In genomic region chr11:8721740-8722139, GRCh38 we compare ENCODE assay signal across 12 cellular contexts. TPM values are rescaled to one million over a fixed set of nuclear protein-coding genes. Genes with fewer than 3 reads are reported as not detected.
A peak's percentile ranks its signal among the peaks of the same experiment; 100 is the strongest.
DNase-seq lines count a peak whose midpoint lies in the region; ATAC-seq and TF ChIP-seq lines count a peak whose summit lies in the region.
"Had no signal": no experiment of that assay in that cellular context is flagged by ENCODE, and none has a peak within 500 bp of the region (broad histone marks: within the 10 kb centered on the region; RNA-seq: fewer than 3 reads in every experiment).

No MANE protein-coding gene starts in this region.

- TF ChIP-seq POLR2A in gastroesophageal sphincter (IDR thresholded peaks at IDR 0.05): no peak

- TF ChIP-seq EP300 in gastroesophageal sphincter (IDR thresholded peaks at IDR 0.05): no peak

- ATAC-seq in gastroesophageal sphincter (no peak), HG02610 (IDR thresholded peaks at IDR 0.05; ENCODE audit: unreplicated experiment) (no peak), HG03521 (IDR thresholded peaks at IDR 0.05; ENCODE audit: unreplicated experiment) (no peak), GM19351 (IDR thresholded peaks at IDR 0.05; ENCODE audit: unreplicated experiment) (no peak)

- H3K27me3 ChIP-seq in gastroesophageal sphincter: no peaks in the 10 kb centered on the region
- no peaks in the 10 kb centered on the region for H3K27me3 ChIP-seq in rectal smooth muscle tissue (ENCODE audit: control insufficient read depth, insufficient read depth, low read length)

- H3K36me3 ChIP-seq in gastroesophageal sphincter (peaks cover 0 to 27% of the 10 kb centered on the region in 2 donors), rectal smooth muscle tissue (ENCODE audit: control insufficient read depth, insufficient read depth, low read length) (no peaks in the 10 kb centered on the region)

- H3K9ac ChIP-seq in rectal smooth muscle tissue (ENCODE audit: low read length): peak overlapping the region; percentile 21

- H3K4me3 ChIP-seq in gastroesophageal sphincter (no peak overlapping the region), rectal smooth muscle tissue (ENCODE audit: low read length) (no peak overlapping the region)

- no peaks in the 10 kb centered on the region for H3K9me3 ChIP-seq in gastroesophageal sphincter

- DNase-seq in AG08396 (ENCODE audit: low spot score) (peak; percentile 24), RPMI7951 (ENCODE audit: low read depth) (peak; percentile 18), NCI-H2196 (lab: John Stamatoyannopoulos, UW; ENCODE audit: unreplicated experiment) (no peak)
- DNase-seq: activated CD4-positive, alpha-beta T cell treated with anti-CD3 and anti-CD28 coated beads for 1 hour; activated effector memory CD4-positive, alpha-beta T cell treated with anti-CD3 and anti-CD28 coated beads, Interleukin-2, amount 50 U/mL, for 16 hours; Kasumi-1; occipital lobe had no signal

- no peak for TF ChIP-seq CTCF in gastroesophageal sphincter (IDR thresholded peaks at IDR 0.05)

- H3K4me1 ChIP-seq in gastroesophageal sphincter: peaks cover 43 to 97% (median 64%) of the 10 kb centered on the region in 3 donors
- peaks cover 68% of the 10 kb centered on the region for H3K4me1 ChIP-seq in rectal smooth muscle tissue (ENCODE audit: control insufficient read depth, insufficient read depth, low read length)

- WGBS in gastroesophageal sphincter (ENCODE audit: low coverage in 1 of 2), 2 donors: 28 to 75% methylated on average over 2 of the region's 7 CpGs

- H3K27ac ChIP-seq in gastroesophageal sphincter (peak overlapping the region; percentile 89 to 97 (median 96)), rectal smooth muscle tissue (ENCODE audit: low read depth, low read length) (peak overlapping the region; percentile 97)

RNA-seq across cellular contexts. Expression of gene RPL27A, which starts 39.1 kb away (rescaled TPM):
- total RNA-seq in RPMI7951 (2014; rRNA removed; shearing (Covaris generic)): 953 and 1,057 TPM in 2 replicates
- 1,000 to 10,000 TPM in 1 of 4 donors, 100 to 1,000 TPM in 3; 706 to 1,423 (median 903) TPM for total RNA-seq in gastroesophageal sphincter

RNA-seq across cellular contexts. Expression of gene TRIM66, which starts 39.3 kb away (rescaled TPM):
- 2.2 and 3.1 TPM in 2 replicates for total RNA-seq in RPMI7951 (2014; rRNA removed; shearing (Covaris generic))
- 10 to 100 TPM in 1 of 4 donors, 1 to 10 TPM in 3; 1.4 to 12.9 (median 3.1) TPM for total RNA-seq in gastroesophageal sphincter
